Comparison of ENCODE assay signal across 1 cellular context in the genomic region with DNA sequence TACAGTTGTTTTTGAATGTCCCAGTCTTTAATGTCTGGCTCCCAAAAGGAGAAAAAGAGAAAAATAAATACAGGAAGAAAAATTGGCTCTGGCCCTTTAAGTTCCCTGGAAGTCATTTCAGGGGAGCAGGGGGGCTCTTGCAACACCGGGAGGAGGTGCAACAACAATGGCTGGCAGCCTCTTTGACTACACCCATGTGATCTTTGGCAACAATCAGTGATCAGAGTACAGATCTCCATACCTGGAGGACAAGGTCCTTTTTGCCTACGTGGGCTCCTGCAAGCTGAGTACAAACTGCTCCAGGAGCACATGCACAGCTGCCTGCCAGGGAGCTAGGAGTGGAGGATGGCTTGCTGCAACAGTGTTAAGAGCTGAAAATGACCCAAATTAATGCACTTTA.
A peak's percentile ranks its signal among the peaks of the same experiment; 100 is the strongest.
TF ChIP-seq lines count a peak whose summit lies in the region.

No MANE protein-coding gene starts in this region.

TF ChIP-seq in H1, 55 proteins besides CTCF, POLR2A, EP300 and RAD21:
- TF ChIP-seq BCL11A (IDR thresholded peaks at IDR 0.05; ENCODE audit: low read depth in 2 of 2, low read length in 2 of 2) (no peak), CEBPB (IDR thresholded peaks at IDR 0.05; ENCODE audit: low read depth, low read length) (peak; percentile 89), TAF7 (optimal IDR thresholded peaks at IDR 0.05; ENCODE audit: borderline replicate concordance, low read depth, low read length) (no peak), PHF8 (conservative IDR thresholded peaks at IDR 0.05; ENCODE audit: low read depth, low read length) (no peak)
- TF ChIP-seq, protein P1, sequence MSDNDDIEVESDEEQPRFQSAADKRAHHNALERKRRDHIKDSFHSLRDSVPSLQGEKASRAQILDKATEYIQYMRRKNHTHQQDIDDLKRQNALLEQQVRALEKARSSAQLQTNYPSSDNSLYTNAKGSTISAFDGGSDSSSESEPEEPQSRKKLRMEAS (IDR thresholded peaks at IDR 0.05) = peak; percentile 26; the same call in 1 of the 2 replicates
